ENCODE assay signal across 7 cellular contexts in genomic region chr4:75939890-75940691, GRCh38. TPM values are rescaled to one million over a fixed set of nuclear protein-coding genes. Genes with fewer than 3 reads are reported as not detected.
DNase-seq lines count a peak whose midpoint lies in the region; ATAC-seq, FAIRE-seq and TF ChIP-seq lines count a peak whose summit lies in the region.

No MANE protein-coding gene starts in this region.

- H2AK5ac ChIP-seq in H9 (ENCODE audit: insufficient read length, low read length), result no peak overlapping the region

- H3K4me3 Mint-ChIP-seq in H9 (peak overlapping the region; percentile 83 to 91), chondrocyte (ENCODE audit: unreplicated experiment) (peak overlapping the region; percentile 96)

- H4K20me1 ChIP-seq in H9 (ENCODE audit: control insufficient read depth, insufficient read depth, insufficient read length), result no peaks in the 10 kb centered on the region

- H3K27me3 Mint-ChIP-seq in H9 (ENCODE audit: low read depth), result peaks cover 21% of the 10 kb centered on the region
- H3K27me3 Mint-ChIP-seq in chondrocyte (ENCODE audit: low read depth), result no peaks in the 10 kb centered on the region

- no peak overlapping the region for H3K4ac ChIP-seq in H9 (ENCODE audit: low read depth, low read length)

- H3K79me1 ChIP-seq in H9 (ENCODE audit: insufficient read depth, low read depth, low read length, poor library complexity, severe bottlenecking), result no peaks in the 10 kb centered on the region

- no peak for FAIRE-seq in GM12891 (lab: Jason Lieb, UNC)

- no peak overlapping the region for H2BK120ac ChIP-seq in H9 (ENCODE audit: low read depth, low read length, poor library complexity, severe bottlenecking)

- H3K36me3 Mint-ChIP-seq in H9 (ENCODE audit: insufficient read depth in 1 of 3, low read depth in 3 of 3), result peaks cover 0 to 10% (median 0%) of the 10 kb centered on the region in 3 experiments; a peak in 3 of 7 replicates
- peaks cover 1% of the 10 kb centered on the region for H3K36me3 Mint-ChIP-seq in chondrocyte (ENCODE audit: low read depth)

- peak overlapping the region; percentile 16 for H3K14ac ChIP-seq in H9 (ENCODE audit: insufficient read depth, low read length)

- no peaks in the 10 kb centered on the region; the same call in 1 of the 2 replicates for H3K27me3 ChIP-seq in H9 (ENCODE audit: insufficient read depth, low read length)
- no peaks in the 10 kb centered on the region for H3K27me3 ChIP-seq in MG63

- H3K18ac ChIP-seq in H9 (ENCODE audit: insufficient read length, low read depth, low read length), result peak overlapping the region; percentile 22

- H3K9me3 Mint-ChIP-seq in H9 (no peaks in the 10 kb centered on the region; a peak in 2 of 5 replicates), chondrocyte (ENCODE audit: low read depth) (no peaks in the 10 kb centered on the region)

- H3K27ac Mint-ChIP-seq in H9 (peak overlapping the region in 2 of 3 experiments; percentile 40 to 75; a peak in 3 of 7 replicates), chondrocyte (ENCODE audit: unreplicated experiment) (peak overlapping the region; percentile 78)

- H3K4me2 ChIP-seq in H9 (ENCODE audit: insufficient read depth, insufficient read length, low read length), result peak overlapping the region; percentile 85

- intact Hi-C loops in left colon (cut with DNase I, micrococcal nuclease), result no loop called here

- TF ChIP-seq CTCF in H9 (conservative IDR thresholded peaks at IDR 0.05), result no peak
- no peak for TF ChIP-seq CTCF in chondrocyte (IDR thresholded peaks at IDR 0.05)

- TF ChIP-seq POLR2A in GM12891 (IDR thresholded peaks at IDR 0.05; ENCODE audit: low read depth, low read length), result no peak

- peak; percentile 75 for DNase-seq in GM12891 (ENCODE audit: insufficient read length, low spot score)
- peak; percentile 84 for DNase-seq in H9
- peak; percentile 57 for DNase-seq in MG63
- peak; percentile 52 to 71 for DNase-seq in activated CD4-positive, alpha-beta T cell treated with anti-CD3 and anti-CD28 coated beads for 24 hours (ENCODE audit: low read depth in 2 of 2)
- DNase-seq in chondrocyte (ENCODE audit: low spot score), result no peak
- peak; percentile 79 to 86 for DNase-seq in left colon
- DNase-seq in stimulated activated CD4-positive, alpha-beta T cell treated with anti-CD3 and anti-CD28 coated beads, Interleukin-1b, Interleukin-23, amount 100 ng/mL, for 48 hours, result peak; percentile 68

- no peak overlapping the region for H3K27ac ChIP-seq in H9 (ENCODE audit: insufficient read length, low read depth, low read length)

- H3K36me3 ChIP-seq in MG63, result no peaks in the 10 kb centered on the region

- no peak overlapping the region for H4K91ac ChIP-seq in H9 (ENCODE audit: insufficient read length, low read depth, low read length)

- H2BK15ac ChIP-seq in H9 (ENCODE audit: low read depth, low read length), result no peak overlapping the region

- H3K9me3 ChIP-seq in H9 (ENCODE audit: control insufficient read depth, low read depth, low read length) (no peaks in the 10 kb centered on the region), MG63 (no peaks in the 10 kb centered on the region)

- no peak overlapping the region for H4K5ac ChIP-seq in H9 (ENCODE audit: insufficient read length, low read depth, low read length)

- H3K4me3 ChIP-seq in MG63, result peak overlapping the region; percentile 46

- no peak overlapping the region for H2BK20ac ChIP-seq in H9 (ENCODE audit: low read depth, low read length, poor library complexity, severe bottlenecking)

- peak overlapping the region; percentile 24 for H3K9ac ChIP-seq in H9 (ENCODE audit: extremely low read depth, insufficient read length, low read length)

- H3T11ph ChIP-seq in H9 (ENCODE audit: low read length), result no peak overlapping the region

- H2BK5ac ChIP-seq in H9 (ENCODE audit: insufficient read length, low read length), result no peak overlapping the region

- H3K56ac ChIP-seq in H9 (ENCODE audit: insufficient read length, low read depth, low read length), result no peak overlapping the region

- H3K23me2 ChIP-seq in H9 (ENCODE audit: insufficient read length, low read depth, low read length, poor library complexity, severe bottlenecking), result peaks cover 11% of the 10 kb centered on the region

- H3K4me1 Mint-ChIP-seq in H9, result peaks cover 14 to 20% of the 10 kb centered on the region in 2 experiments
- peaks cover 14% of the 10 kb centered on the region for H3K4me1 Mint-ChIP-seq in chondrocyte (ENCODE audit: low read depth)

- H2AFZ ChIP-seq in H9 (ENCODE audit: low read length), result no peak overlapping the region

- WGBS in H9 (ENCODE audit: extremely low coverage, insufficient read length, low lambda C conversion rate), result no CpG with 5 or more reads among the region's 67 CpGs

- no peak overlapping the region for H2BK12ac ChIP-seq in H9 (ENCODE audit: insufficient read length, low read depth, low read length)

- 0 out of 2 replicates have a peak, but pooled peaks cover 2% of the 10 kb centered on the region for H3K79me2 ChIP-seq in H9 (ENCODE audit: insufficient read depth, low read length)

- no peaks in the 10 kb centered on the region for H3K4me1 ChIP-seq in H9 (ENCODE audit: insufficient read depth, low read length)

- no peak overlapping the region for H4K8ac ChIP-seq in H9 (replicated peaks; ENCODE audit: insufficient read length, low read depth, low read length)

- peak; percentile 79 for ATAC-seq in left colon

- H3K23ac ChIP-seq in H9 (ENCODE audit: insufficient read length, low read depth, low read length), result no peak overlapping the region

TF ChIP-seq in GM12891, 5 proteins besides CTCF, POLR2A, EP300 and RAD21:
- TF ChIP-seq PAX5 (IDR thresholded peaks at IDR 0.05; ENCODE audit: insufficient read depth, low read length, severe bottlenecking) (no peak), POU2F2 (IDR thresholded peaks at IDR 0.05; ENCODE audit: low read depth, low read length) (no peak), TAF1 (IDR thresholded peaks at IDR 0.05; ENCODE audit: low read depth, low read length) (no peak), POLR2AphosphoS5 (IDR thresholded peaks at IDR 0.05; ENCODE audit: low read depth, low read length) (no peak), SPI1 (IDR thresholded peaks at IDR 0.05; ENCODE audit: low read depth, low read length) (no peak)

RNA-seq across cellular contexts. Expression of gene NAAA, which starts 0.7 kb away (rescaled TPM):
- 1.6 TPM for polyA plus RNA-seq in GM12891 (2012; ENCODE audit: low read depth, missing spikeins)
- total RNA-seq in H9 (2021) (2.7 and 3.2 TPM in 2 replicates), chondrocyte (18.3 to 19.2 TPM (median 18.6 TPM) in 3 replicates), left colon (100 to 1,000 TPM; 154 to 156 TPM)
- total RNA-seq in MG63 (2014; rRNA removed; shearing (Covaris generic); ENCODE audit: low replicate concordance), result 1.4 and 1.6 TPM in 2 replicates

RNA-seq across cellular contexts. Expression of gene PPEF2, which starts 37.8 kb away (rescaled TPM):
- not detected for polyA plus RNA-seq in GM12891 (2012; ENCODE audit: low read depth, missing spikeins)
- total RNA-seq in H9 (2021) (not detected in 2 replicates), chondrocyte (not detected in 3 replicates), left colon (not detected)
- total RNA-seq in MG63 (2014; rRNA removed; shearing (Covaris generic); ENCODE audit: low replicate concordance), result not detected in 2 replicates

RNA-seq across cellular contexts. Expression of gene SDAD1, which starts 50.7 kb away (rescaled TPM):
- polyA plus RNA-seq in GM12891 (2012; ENCODE audit: low read depth, missing spikeins), result 14.9 TPM
- total RNA-seq in H9 (2021), result 79.3 and 80.6 TPM in 2 replicates
- 17.2 and 22.7 TPM in 2 replicates for total RNA-seq in MG63 (2014; rRNA removed; shearing (Covaris generic); ENCODE audit: low replicate concordance)
- total RNA-seq in chondrocyte, result 37.2 to 39.5 TPM (median 38.9 TPM) in 3 replicates
- 10 to 100 TPM; 23.0 to 28.8 TPM for total RNA-seq in left colon
